25 cellular contexts compared by ENCODE assay signal in the genomic region with DNA sequence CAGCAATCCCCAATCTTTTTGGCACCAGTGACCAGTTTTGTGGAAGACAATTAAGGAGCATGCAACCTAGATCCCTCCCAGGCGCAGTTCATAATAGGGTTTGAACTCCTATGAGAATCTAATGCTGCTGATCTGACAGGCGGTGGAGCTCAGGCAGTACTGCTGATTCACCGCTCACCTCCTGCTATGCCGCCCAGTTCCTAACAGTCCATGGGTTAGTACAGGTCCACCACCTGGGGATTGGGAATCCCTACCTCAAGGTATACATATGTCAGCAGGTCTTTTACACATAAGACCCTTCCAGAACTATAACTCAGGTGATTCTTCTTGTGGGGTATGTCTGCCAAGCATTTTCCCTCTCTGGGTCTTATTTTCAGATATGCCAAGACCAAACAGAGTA.
"Had no signal": no experiment of that assay in that cellular context is flagged by ENCODE, and none has a peak within 500 bp of the region (broad histone marks: within the 10 kb centered on the region; RNA-seq: fewer than 3 reads in every experiment).

No MANE protein-coding gene starts in this region.

- H3K4me1 ChIP-seq: colonic mucosa, esophagus squamous epithelium, gastrocnemius medialis, heart right ventricle, left lung, lower lobe of right lung had no signal

- H3K4me3 ChIP-seq: colonic mucosa, esophagus squamous epithelium, gastrocnemius medialis, heart right ventricle, left lung, lower lobe of right lung had no signal

- H3K27me3 Mint-ChIP-seq: dendritic cell treated with granulocyte-macrophage colony-stimulating factor and Interleukin-4, amounts not matched to agents 40 ng/mL and 50 ng/mL, for 4 days had no signal

- FAIRE-seq: islet of Langerhans, keratinocyte had no signal

- H3K27me3 ChIP-seq: colonic mucosa, esophagus squamous epithelium, gastrocnemius medialis, heart right ventricle, left lung had no signal

- H3K4me3 Mint-ChIP-seq: dendritic cell treated with granulocyte-macrophage colony-stimulating factor and Interleukin-4, amounts not matched to agents 40 ng/mL and 50 ng/mL, for 4 days; effector memory CD8-positive, alpha-beta T cell; endodermal cell had no signal

- ATAC-seq: effector memory CD8-positive, alpha-beta T cell; esophagus mucosa; gastrocnemius medialis; heart right ventricle; left cardiac atrium; left lung; left ventricle myocardium superior; lower lobe of right lung had no signal

- H3K4me1 Mint-ChIP-seq: endodermal cell had no signal

- DNase-seq: colonic mucosa; cortex of kidney; effector CD8-positive, alpha-beta T cell; effector memory CD8-positive, alpha-beta T cell; endodermal cell; erythroblast; esophagus squamous epithelium; foreskin fibroblast; foreskin melanocyte; gastrocnemius medialis; glutamatergic neuron; head of caudate nucleus; heart right ventricle; hippocampal formation; left cardiac atrium; left lung; left ventricle myocardium superior; lower lobe of right lung; mesenchymal stem cell; midbrain had no signal

- H3K27ac ChIP-seq: colonic mucosa, epithelial cell of prostate, esophagus squamous epithelium, gastrocnemius medialis, heart right ventricle, left lung, lower lobe of right lung had no signal

- H3K9me3 Mint-ChIP-seq: dendritic cell treated with granulocyte-macrophage colony-stimulating factor and Interleukin-4, amounts not matched to agents 40 ng/mL and 50 ng/mL, for 4 days; effector memory CD8-positive, alpha-beta T cell had no signal

- H3K36me3 ChIP-seq: colonic mucosa, esophagus squamous epithelium, gastrocnemius medialis, heart right ventricle, left lung, lower lobe of right lung had no signal

- H3K27ac Mint-ChIP-seq: dendritic cell treated with granulocyte-macrophage colony-stimulating factor and Interleukin-4, amounts not matched to agents 40 ng/mL and 50 ng/mL, for 4 days; effector memory CD8-positive, alpha-beta T cell; endodermal cell had no signal

- H3K9me3 ChIP-seq: colonic mucosa, esophagus squamous epithelium, gastrocnemius medialis, heart right ventricle, left lung, lower lobe of right lung had no signal
